In genomic region chr21:41497008-41497407, GRCh38 we compare ENCODE assay signal across 1 cellular context.
TF ChIP-seq lines count a peak whose summit lies in the region.

No MANE protein-coding gene starts in this region.

TF ChIP-seq in HepG2, 621 proteins besides CTCF, POLR2A, EP300 and RAD21 (continued from another document):
- TF ChIP-seq SOX13 (IDR thresholded peaks at IDR 0.05) (no peak), SOX13 (CRISPR knock-in tag; conservative IDR thresholded peaks at IDR 0.05 in 1 of 2, IDR thresholded peaks at IDR 0.05 in 1 of 2) (peak in 1 of 2 experiments; percentile 84; a peak in 2 of 4 replicates)
- TF ChIP-seq, protein P1, sequence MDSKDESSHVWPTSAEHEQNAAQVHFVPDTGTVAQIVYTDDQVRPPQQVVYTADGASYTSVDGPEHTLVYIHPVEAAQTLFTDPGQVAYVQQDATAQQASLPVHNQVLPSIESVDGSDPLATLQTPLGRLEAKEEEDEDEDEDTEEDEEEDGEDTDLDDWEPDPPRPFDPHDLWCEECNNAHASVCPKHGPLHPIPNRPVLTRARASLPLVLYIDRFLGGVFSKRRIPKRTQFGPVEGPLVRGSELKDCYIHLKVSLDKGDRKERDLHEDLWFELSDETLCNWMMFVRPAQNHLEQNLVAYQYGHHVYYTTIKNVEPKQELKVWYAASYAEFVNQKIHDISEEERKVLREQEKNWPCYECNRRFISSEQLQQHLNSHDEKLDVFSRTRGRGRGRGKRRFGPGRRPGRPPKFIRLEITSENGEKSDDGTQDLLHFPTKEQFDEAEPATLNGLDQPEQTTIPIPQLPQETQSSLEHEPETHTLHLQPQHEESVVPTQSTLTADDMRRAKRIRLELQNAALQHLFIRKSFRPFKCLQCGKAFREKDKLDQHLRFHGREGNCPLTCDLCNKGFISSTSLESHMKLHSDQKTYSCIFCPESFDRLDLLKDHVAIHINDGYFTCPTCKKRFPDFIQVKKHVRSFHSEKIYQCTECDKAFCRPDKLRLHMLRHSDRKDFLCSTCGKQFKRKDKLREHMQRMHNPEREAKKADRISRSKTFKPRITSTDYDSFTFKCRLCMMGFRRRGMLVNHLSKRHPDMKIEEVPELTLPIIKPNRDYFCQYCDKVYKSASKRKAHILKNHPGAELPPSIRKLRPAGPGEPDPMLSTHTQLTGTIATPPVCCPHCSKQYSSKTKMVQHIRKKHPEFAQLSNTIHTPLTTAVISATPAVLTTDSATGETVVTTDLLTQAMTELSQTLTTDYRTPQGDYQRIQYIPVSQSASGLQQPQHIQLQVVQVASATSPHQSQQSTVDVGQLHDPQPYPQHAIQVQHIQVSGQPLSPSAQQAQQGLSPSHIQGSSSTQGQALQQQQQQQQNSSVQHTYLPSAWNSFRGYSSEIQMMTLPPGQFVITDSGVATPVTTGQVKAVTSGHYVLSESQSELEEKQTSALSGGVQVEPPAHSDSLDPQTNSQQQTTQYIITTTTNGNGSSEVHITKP (CRISPR knock-in tag; IDR thresholded peaks at IDR 0.05; ENCODE audit: low read depth) = 0 out of 2 replicates have a peak, but pooled peaks have one; percentile 45
- TF ChIP-seq, protein P2, sequence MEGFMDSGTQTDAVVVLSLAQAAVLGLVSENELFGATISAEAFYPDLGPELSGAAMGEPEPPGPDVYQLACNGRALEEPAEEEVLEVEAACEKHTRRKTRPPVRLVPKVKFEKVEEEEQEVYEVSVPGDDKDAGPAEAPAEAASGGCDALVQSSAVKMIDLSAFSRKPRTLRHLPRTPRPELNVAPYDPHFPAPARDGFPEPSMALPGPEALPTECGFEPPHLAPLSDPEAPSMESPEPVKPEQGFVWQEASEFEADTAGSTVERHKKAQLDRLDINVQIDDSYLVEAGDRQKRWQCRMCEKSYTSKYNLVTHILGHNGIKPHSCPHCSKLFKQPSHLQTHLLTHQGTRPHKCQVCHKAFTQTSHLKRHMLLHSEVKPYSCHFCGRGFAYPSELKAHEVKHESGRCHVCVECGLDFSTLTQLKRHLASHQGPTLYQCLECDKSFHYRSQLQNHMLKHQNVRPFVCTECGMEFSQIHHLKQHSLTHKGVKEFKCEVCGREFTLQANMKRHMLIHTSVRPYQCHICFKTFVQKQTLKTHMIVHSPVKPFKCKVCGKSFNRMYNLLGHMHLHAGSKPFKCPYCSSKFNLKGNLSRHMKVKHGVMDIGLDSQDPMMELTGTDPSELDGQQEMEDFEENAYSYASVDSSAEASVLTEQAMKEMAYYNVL (CRISPR knock-in tag; IDR thresholded peaks at IDR 0.05; ENCODE audit: borderline replicate concordance) = 0 out of 2 replicates have a peak, but pooled peaks have one; percentile 13
